In genomic region chr3:50616003-50616769, GRCh38 we compare ENCODE assay signal across 8 cellular contexts. TPM values are rescaled to one million over a fixed set of nuclear protein-coding genes. Genes with fewer than 3 reads are reported as not detected.
DNase-seq lines count a peak whose midpoint lies in the region; ATAC-seq and TF ChIP-seq lines count a peak whose summit lies in the region.

No MANE protein-coding gene starts in this region.

- intact Hi-C loops in left cardiac atrium (cut with DNase I), result loop anchor here (2.0 to 10.0 kb wide), 6 partner anchors 37 to 816 kb away; partner anchors contain the start of gene MANF (in 2 of the 2)

- no peaks in the 10 kb centered on the region for H3K36me3 ChIP-seq in urinary bladder (ENCODE audit: insufficient read depth)

- WGBS in urinary bladder, result under 1% methylated on average over 24 of the region's 24 CpGs

- CTCF ChIA-PET in HEK293T (lab: Yijun Ruan, JAX), result interaction anchor here (0.7 to 5.5 kb wide), 19 partner anchors 17 to 1054 kb away, joined by 3 to 44 read pairs (median 6); partner anchors contain the start of genes DOCK3 and HEMK1

- peak; percentile 94 for DNase-seq in ELF-1 (ENCODE audit: low read depth, low spot score)
- peak; percentile 85 for DNase-seq in HEK293T (ENCODE audit: extremely low spot score)
- peak; percentile 50 for DNase-seq in NCI-H146 treated with DMSO at 0.1 percent for 48 hours (lab: John Stamatoyannopoulos, UW; ENCODE audit: unreplicated experiment)
- peak; percentile 69 to 84 (median 76) for DNase-seq in T-helper 1 cell
- DNase-seq in amniotic epithelial cell (ENCODE audit: low read depth), result peak; percentile 70
- peak; percentile 85 for DNase-seq in left cardiac atrium
- DNase-seq in pons (ENCODE audit: low spot score), result peak; percentile 84

- H3K4me1 ChIP-seq in urinary bladder (ENCODE audit: insufficient read depth), result peaks cover 2% of the 10 kb centered on the region

- ATAC-seq in left cardiac atrium, result peak; percentile 38 to 58

- H3K4me3 ChIP-seq in urinary bladder (ENCODE audit: low read depth, low read length), result peak overlapping the region; percentile 76

- H3K27ac ChIP-seq in urinary bladder (ENCODE audit: low read depth), result peak overlapping the region; percentile 63

- POLR2A ChIA-PET in HEK293T (lab: Yijun Ruan, JAX), result interaction anchor here (0.6 to 3.6 kb wide), 12 partner anchors 11 to 777 kb away, joined by 3 to 12 read pairs (median 4); partner anchors contain the start of genes HEMK1 and MANF

TF ChIP-seq in HEK293T, 16 proteins besides CTCF, POLR2A, EP300 and RAD21:
- TF ChIP-seq L3MBTL2 (conservative IDR thresholded peaks at IDR 0.05) (0 out of 2 replicates have a peak, but pooled peaks have one; percentile 25), TARDBP (IDR thresholded peaks at IDR 0.05) (no peak), HDGF (IDR thresholded peaks at IDR 0.05; ENCODE audit: borderline replicate concordance) (no peak), CTBP1 (IDR thresholded peaks at IDR 0.05; ENCODE audit: borderline replicate concordance) (no peak), ARNT (IDR thresholded peaks at IDR 0.05) (0 out of 2 replicates have a peak, but pooled peaks have one; percentile 49), ZNF384 (IDR thresholded peaks at IDR 0.05) (no peak), BHLHE40 (IDR thresholded peaks at IDR 0.05; ENCODE audit: borderline replicate concordance) (no peak), FOXM1 (IDR thresholded peaks at IDR 0.05; ENCODE audit: borderline replicate concordance) (no peak), LEF1 (IDR thresholded peaks at IDR 0.05; ENCODE audit: borderline replicate concordance) (no peak), ELF4 (IDR thresholded peaks at IDR 0.05) (no peak), NFRKB (IDR thresholded peaks at IDR 0.05) (no peak), FOXA1 (IDR thresholded peaks at IDR 0.05) (no peak), SP1 (IDR thresholded peaks at IDR 0.05) (no peak)
TF ChIP-seq in HEK293T: peak in this region for 2.

RNA-seq across cellular contexts. Expression of gene MAPKAPK3, which starts 0.8 kb away (rescaled TPM):
- total RNA-seq in left cardiac atrium, result 100 to 1,000 TPM; 170 to 177 TPM
- total RNA-seq in urinary bladder, result 20.5 TPM
- 23.0 TPM for polyA plus RNA-seq in urinary bladder

RNA-seq across cellular contexts. Expression of gene CISH, which starts 4.6 kb away (rescaled TPM):
- total RNA-seq in left cardiac atrium, result 10 to 100 TPM in 1 of 2 donors, 1 to 10 TPM in 1; 10.0 to 41.9 TPM
- 5.0 TPM for total RNA-seq in urinary bladder
- polyA plus RNA-seq in urinary bladder, result 7.9 TPM

RNA-seq across cellular contexts. Expression of gene HEMK1, which starts 46.9 kb away (rescaled TPM):
- total RNA-seq in left cardiac atrium (10 to 100 TPM; 11.8 to 19.7 TPM), urinary bladder (15.0 TPM)
- polyA plus RNA-seq in urinary bladder, result 17.6 TPM

RNA-seq across cellular contexts. Expression of gene C3orf18, which starts 48.6 kb away (rescaled TPM):
- total RNA-seq in left cardiac atrium (10 to 100 TPM; 29.7 to 32.3 TPM), urinary bladder (9.3 TPM)
- 21.6 TPM for polyA plus RNA-seq in urinary bladder

RNA-seq across cellular contexts. Expression of gene DOCK3, which starts 58.5 kb away (rescaled TPM):
- 1 to 10 TPM; 2.8 to 3.8 TPM for total RNA-seq in left cardiac atrium
- 1.7 TPM for total RNA-seq in urinary bladder
- 0.66 TPM for polyA plus RNA-seq in urinary bladder

Comparison
In these comparisons a context has a peak if more than half of its experiments do, and no peak if none do; other contexts are left out.
1. Peak in every context shown above with its lines: DNase-seq, ATAC-seq, H3K4me3 ChIP-seq and H3K27ac ChIP-seq.